In genomic region chr2:204453730-204454167, GRCh38 we compare ENCODE assay signal across 9 cellular contexts.
DNase-seq lines count a peak whose midpoint lies in the region; ATAC-seq and TF ChIP-seq lines count a peak whose summit lies in the region.
"Had no signal": no experiment of that assay in that cellular context is flagged by ENCODE, and none has a peak within 500 bp of the region (broad histone marks: within the 10 kb centered on the region; RNA-seq: fewer than 3 reads in every experiment).

No MANE protein-coding gene starts in this region.

- H3K36me3 ChIP-seq in body of pancreas (replicated peaks in 1 of 2; ENCODE audit: insufficient read depth in 1 of 2, low read depth in 2 of 2): no peaks in the 10 kb centered on the region
- H3K36me3 ChIP-seq in thyroid gland: no peaks in the 10 kb centered on the region

- TF ChIP-seq POLR2A in body of pancreas (IDR thresholded peaks at IDR 0.05) (no peak), thyroid gland (IDR thresholded peaks at IDR 0.05) (no peak)

- no peaks in the 10 kb centered on the region for H3K27me3 ChIP-seq in body of pancreas
- H3K27me3 ChIP-seq in thyroid gland: no peaks in the 10 kb centered on the region

- H3K9me3 ChIP-seq in body of pancreas (no peaks in the 10 kb centered on the region), thyroid gland (no peaks in the 10 kb centered on the region)

- H3K4me1 ChIP-seq in body of pancreas: peaks cover 6% of the 10 kb centered on the region
- peaks cover 13 to 17% of the 10 kb centered on the region in 2 donors for H3K4me1 ChIP-seq in thyroid gland

- 10 to 22% methylated on average over 7 of the region's 7 CpGs for WGBS in body of pancreas, 2 donors
- WGBS in thyroid gland, 2 donors: 9 to 12% methylated on average over 7 of the region's 7 CpGs

- ATAC-seq in body of pancreas: peak; percentile 33

- H3K4me3 ChIP-seq in body of pancreas: no peak overlapping the region
- no peak overlapping the region for H3K4me3 ChIP-seq in thyroid gland (replicated peaks in 1 of 3)

- no peak overlapping the region for H3K27ac ChIP-seq in body of pancreas
- peak overlapping the region; percentile 22 to 47 (median 45) for H3K27ac ChIP-seq in thyroid gland
- H3K27ac ChIP-seq: 22Rv1 had no signal

- intact Hi-C loops in body of pancreas (cut with DNase I) (no loop called here), thyroid gland (cut with DNase I) (no loop called here)

- TF ChIP-seq CTCF in body of pancreas (IDR thresholded peaks at IDR 0.05) (no peak), thyroid gland (IDR thresholded peaks at IDR 0.05) (no peak)

- peak; percentile 61 for DNase-seq in DMS 273 (lab: John Stamatoyannopoulos, UW; ENCODE audit: unreplicated experiment)
- no peak for DNase-seq in DMS 273 treated with DMSO at 0.1 percent for 48 hours (lab: John Stamatoyannopoulos, UW)
- DNase-seq in body of pancreas: peak; percentile 9 to 56 (median 38)
- DNase-seq in kidney tubule cell (ENCODE audit: low spot score): peak; percentile 72
- DNase-seq in thyroid gland: peak; percentile 71 to 84
- DNase-seq in occipital lobe (lab: John Stamatoyannopoulos, UW): no peak
- DNase-seq in CD1c-positive myeloid dendritic cell (ENCODE audit: extremely low spot score): no peak
- DNase-seq in Ammon's horn (ENCODE audit: low spot score): no peak

Comparison
In these comparisons a context has a peak if more than half of its experiments do, and no peak if none do; other contexts are left out.
1. DNase-seq: peak in DMS 273 (single experiment), body of pancreas (4 of 4), kidney tubule cell (single experiment) and thyroid gland (2 of 2); none in DMS 273 treated with DMSO at 0.1 percent for 48 hours (single experiment), occipital lobe (single experiment), CD1c-positive myeloid dendritic cell (single experiment) and Ammon's horn (single experiment).
2. H3K27ac ChIP-seq: peak in thyroid gland (3 of 3); none in body of pancreas (0 of 4).